In genomic region chr10:53770903-53771302, GRCh38 we compare ENCODE assay signal across 32 cellular contexts.
"Had no signal": no experiment of that assay in that cellular context is flagged by ENCODE, and none has a peak within 500 bp of the region (broad histone marks: within the 10 kb centered on the region; RNA-seq: fewer than 3 reads in every experiment).

No MANE protein-coding gene starts in this region.

- DNase-seq: activated B cell treated with CpG ODN at 0.5 μM for 24 hours; activated CD4-positive, alpha-beta memory T cell treated with anti-CD3 and anti-CD28 coated beads for 36 hours; activated CD4-positive, alpha-beta T cell treated with anti-CD3 and anti-CD28 coated beads for 4 hours; activated CD4-positive, alpha-beta T cell treated with anti-CD3 and anti-CD28 coated beads, Interleukin-2, amount 10 ng/mL, durations not matched to agents 24 days and 14 days; activated CD4-positive, alpha-beta T cell treated with anti-CD3 and anti-CD28 coated beads, Interleukin-2, amount 50 U/mL, for 1 hour; activated CD4-positive, alpha-beta T cell treated with anti-CD3 and anti-CD28 coated beads, Interleukin-2, amount 50 U/mL, for 4 hours; activated CD4-positive, CD25-positive, alpha-beta regulatory T cell treated with anti-CD3 and anti-CD28 coated beads, Interleukin-2, amount 50 U/mL, for 72 hours; activated CD8-positive, alpha-beta memory T cell treated with anti-CD3 and anti-CD28 coated beads, Interleukin-2, amount 50 U/mL, for 4 hours; activated CD8-positive, alpha-beta T cell treated with anti-CD3 and anti-CD28 coated beads for 36 hours; activated effector memory CD4-positive, alpha-beta T cell treated with anti-CD3 and anti-CD28 coated beads, Interleukin-2, amount 50 U/mL, for 16 hours; activated gamma-delta T cell treated with Interleukin-2 at 50 U/mL for 16 hours; activated naive CD4-positive, alpha-beta T cell; activated naive CD4-positive, alpha-beta T cell treated with anti-CD3 and anti-CD28 coated beads for 36 hours; activated naive CD4-positive, alpha-beta T cell treated with anti-CD3 and anti-CD28 coated beads, Interleukin-2, amount 50 U/mL, for 16 hours; activated naive CD8-positive, alpha-beta T cell treated with anti-CD3 and anti-CD28 coated beads for 36 hours; activated T-cell treated with anti-CD3 and anti-CD28 coated beads for 4 hours; activated T-cell treated with anti-CD3 and anti-CD28 coated beads, Interleukin-2, amount 50 U/mL, for 1 hour; activated T-cell treated with anti-CD3 and anti-CD28 coated beads, Interleukin-2, amount 50 U/mL, for 4 hours; activated T-cell treated with anti-CD3 and anti-CD28 coated beads, Interleukin-2, amount 50 U/mL, for 72 hours; adrenal gland; amniotic stem cell; aorta; body of pancreas; brain microvascular endothelial cell; central memory CD4-positive, alpha-beta T cell; T-helper 1 cell; T-helper 2 cell; T-helper 9 cell had no signal

- H3K4me1 ChIP-seq: adrenal gland, body of pancreas, breast epithelium had no signal

- H3K27ac ChIP-seq: adrenal gland, body of pancreas, brain microvascular endothelial cell, breast epithelium, VCaP had no signal

- H3K27me3 ChIP-seq: adrenal gland, body of pancreas, brain microvascular endothelial cell, breast epithelium had no signal

- ATAC-seq: activated CD8-positive, alpha-beta T cell treated with anti-CD3 and anti-CD28 coated beads for 36 hours; activated naive CD4-positive, alpha-beta T cell treated with anti-CD3 and anti-CD28 coated beads, Interleukin-2, amount 50 U/mL, for 72 hours; activated T-cell treated with anti-CD3 and anti-CD28 coated beads, Interleukin-2, amount 50 U/mL, for 4 hours; activated T-cell treated with anti-CD3 and anti-CD28 coated beads, Interleukin-2, amount 50 U/mL, for 72 hours; activated T-helper 17 cell treated with anti-CD3 and anti-CD28 coated beads, Interleukin-2, amount 50 U/mL, for 72 hours; body of pancreas had no signal

- H3K36me3 ChIP-seq: adrenal gland, brain microvascular endothelial cell, breast epithelium had no signal

- H3K9me3 ChIP-seq: adrenal gland, body of pancreas, breast epithelium had no signal

- H3K4me3 ChIP-seq: adrenal gland, body of pancreas, breast epithelium had no signal
